Comparison of ENCODE assay signal across 23 cellular contexts in the genomic region with DNA sequence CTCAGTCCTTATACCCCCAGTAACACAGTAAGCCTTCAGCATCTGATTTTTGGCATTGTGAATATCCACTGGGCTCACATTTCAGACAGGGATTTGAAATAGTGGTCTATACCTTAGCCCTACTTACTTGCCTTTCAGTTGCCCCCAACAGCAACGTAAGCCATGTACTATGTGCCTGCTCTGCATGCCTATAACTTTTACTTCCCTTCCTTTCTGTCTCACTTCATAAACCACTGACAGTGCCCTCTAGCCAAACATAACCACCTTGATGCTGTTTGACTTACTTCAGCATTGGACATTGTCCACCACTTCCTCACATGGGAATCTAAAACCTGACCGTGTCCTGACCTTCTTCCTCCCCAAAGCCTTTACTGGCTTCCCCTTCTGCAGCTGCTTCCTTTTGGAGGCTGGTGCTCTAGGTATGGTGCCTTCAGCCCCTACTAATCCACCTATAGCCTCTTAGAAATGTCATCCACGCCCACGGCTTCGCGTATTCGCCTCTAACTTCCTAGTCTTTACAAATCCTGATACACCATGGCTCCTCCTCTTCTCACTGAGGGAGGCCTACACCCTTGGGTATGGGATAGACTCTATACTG. TPM values are rescaled to one million over a fixed set of nuclear protein-coding genes. Genes with fewer than 3 reads are reported as not detected.
DNase-seq lines count a peak whose midpoint lies in the region; ATAC-seq, FAIRE-seq and TF ChIP-seq lines count a peak whose summit lies in the region.
"Had no signal": no experiment of that assay in that cellular context is flagged by ENCODE, and none has a peak within 500 bp of the region (broad histone marks: within the 10 kb centered on the region; RNA-seq: fewer than 3 reads in every experiment).

No MANE protein-coding gene starts in this region.

- H4K91ac ChIP-seq in mesenchymal stem cell (ENCODE audit: low read length): no peak overlapping the region

- H3K36me3 Mint-ChIP-seq in activated CD8-positive, alpha-beta T cell treated with anti-CD3 and anti-CD28 coated beads for 36 hours (ENCODE audit: low read depth): peaks cover 4% of the 10 kb centered on the region
- peaks cover 2% of the 10 kb centered on the region for H3K36me3 Mint-ChIP-seq in activated CD8-positive, alpha-beta T cell treated with anti-CD3 and anti-CD28 coated beads, Interleukin-2, amount 10 ng/mL, durations not matched to agents 7 days and 5 days (ENCODE audit: low read depth)

- H4K8ac ChIP-seq in mesenchymal stem cell (ENCODE audit: low read length): no peak overlapping the region

- no peak overlapping the region for H2BK5ac ChIP-seq in mesenchymal stem cell (ENCODE audit: low read depth, low read length, poor library complexity, severe bottlenecking)

- no peak overlapping the region for H3K4me2 ChIP-seq in mesenchymal stem cell (ENCODE audit: low read length, poor library complexity, severe bottlenecking)
- H3K4me2 ChIP-seq: hepatocyte had no signal

- H2BK120ac ChIP-seq in mesenchymal stem cell (ENCODE audit: low read depth, low read length): no peak overlapping the region

- H3K14ac ChIP-seq in mesenchymal stem cell (ENCODE audit: low read length in 2 of 2): no peak overlapping the region

- DNase-seq in activated CD8-positive, alpha-beta T cell treated with anti-CD3 and anti-CD28 coated beads for 36 hours: peak; percentile 59
- no peak for DNase-seq in activated CD8-positive, alpha-beta T cell treated with anti-CD3 and anti-CD28 coated beads, Interleukin-2, amount 10 ng/mL, durations not matched to agents 7 days and 5 days
- DNase-seq in GM12891 (ENCODE audit: insufficient read length, low spot score): no peak
- DNase-seq in SKM-1 (lab: John Stamatoyannopoulos, UW; ENCODE audit: unreplicated experiment): peak; percentile 74
- DNase-seq in mesenchymal stem cell: no peak
- DNase-seq in HCEC 1CT: no peak
- DNase-seq: ACHN; activated CD4-positive, alpha-beta T cell treated with anti-CD3 and anti-CD28 coated beads, Interleukin-2, amount 50 U/mL, for 4 hours; CD4-positive, alpha-beta T cell; DMS153; foreskin fibroblast; NCI-H1417 treated with DMSO at 0.1 percent for 48 hours; NCI-H774 had no signal

- no peak overlapping the region for H3K4me3 ChIP-seq in mesenchymal stem cell (ENCODE audit: insufficient read depth in 1 of 2, low read depth in 1 of 2, low read length in 2 of 2)
- H3K4me3 ChIP-seq: hepatocyte, lung had no signal

- H3K18ac ChIP-seq in mesenchymal stem cell (ENCODE audit: low read depth in 1 of 2, low read length in 2 of 2): no peak overlapping the region

- H3K27ac Mint-ChIP-seq in activated CD8-positive, alpha-beta T cell treated with anti-CD3 and anti-CD28 coated beads for 36 hours: no peak overlapping the region
- no peak overlapping the region for H3K27ac Mint-ChIP-seq in activated CD8-positive, alpha-beta T cell treated with anti-CD3 and anti-CD28 coated beads, Interleukin-2, amount 10 ng/mL, durations not matched to agents 7 days and 5 days
- H3K27ac Mint-ChIP-seq: CD4-positive, alpha-beta T cell; dendritic cell treated with granulocyte-macrophage colony-stimulating factor and Interleukin-4, amounts not matched to agents 40 ng/mL and 50 ng/mL, for 4 days had no signal

- H3K4me1 Mint-ChIP-seq in activated CD8-positive, alpha-beta T cell treated with anti-CD3 and anti-CD28 coated beads for 36 hours (ENCODE audit: low read depth): peaks cover 3% of the 10 kb centered on the region
- peaks cover 4% of the 10 kb centered on the region for H3K4me1 Mint-ChIP-seq in activated CD8-positive, alpha-beta T cell treated with anti-CD3 and anti-CD28 coated beads, Interleukin-2, amount 10 ng/mL, durations not matched to agents 7 days and 5 days (ENCODE audit: low read depth)

- no peak overlapping the region for H3K23ac ChIP-seq in mesenchymal stem cell (ENCODE audit: low read length in 2 of 2)

- no peaks in the 10 kb centered on the region for H3K36me3 ChIP-seq in mesenchymal stem cell (ENCODE audit: control insufficient read depth in 1 of 2, insufficient read depth in 2 of 2, low read depth in 1 of 2, low read length in 2 of 2)

- H3K27me3 Mint-ChIP-seq in activated CD8-positive, alpha-beta T cell treated with anti-CD3 and anti-CD28 coated beads for 36 hours: peaks cover 2% of the 10 kb centered on the region
- peaks cover 12% of the 10 kb centered on the region for H3K27me3 Mint-ChIP-seq in activated CD8-positive, alpha-beta T cell treated with anti-CD3 and anti-CD28 coated beads, Interleukin-2, amount 10 ng/mL, durations not matched to agents 7 days and 5 days (ENCODE audit: low read depth)
- H3K27me3 Mint-ChIP-seq: dendritic cell treated with granulocyte-macrophage colony-stimulating factor and Interleukin-4, amounts not matched to agents 40 ng/mL and 50 ng/mL, for 4 days had no signal

- H3K4me1 ChIP-seq in mesenchymal stem cell (ENCODE audit: control insufficient read depth, insufficient read depth, low read depth, low read length): peaks cover 6% of the 10 kb centered on the region

- ATAC-seq in activated CD8-positive, alpha-beta T cell treated with anti-CD3 and anti-CD28 coated beads for 36 hours: no peak
- ATAC-seq in activated CD8-positive, alpha-beta T cell treated with anti-CD3 and anti-CD28 coated beads, Interleukin-2, amount 10 ng/mL, durations not matched to agents 7 days and 5 days: no peak
- ATAC-seq in HG03045 (IDR thresholded peaks at IDR 0.05; ENCODE audit: unreplicated experiment): no peak
- no peak for ATAC-seq in HG03565 (IDR thresholded peaks at IDR 0.05; ENCODE audit: unreplicated experiment)
- ATAC-seq: SK-N-SH treated with all-trans-retinoic acid at 6 μM for 48 hours had no signal

- H3K9ac ChIP-seq in mesenchymal stem cell (ENCODE audit: low read length): no peak overlapping the region

- no peak for TF ChIP-seq POLR2A in GM12891 (IDR thresholded peaks at IDR 0.05; ENCODE audit: low read depth, low read length)

- H3K27me3 ChIP-seq in mesenchymal stem cell (ENCODE audit: control insufficient read depth in 1 of 2, insufficient read depth in 1 of 2, low read length in 2 of 2): peaks cover 0 to 19% of the 10 kb centered on the region in 2 experiments

- no peak overlapping the region for H2BK15ac ChIP-seq in mesenchymal stem cell (ENCODE audit: low read depth, poor library complexity, severe bottlenecking)

- intact Hi-C loops in activated CD8-positive, alpha-beta T cell treated with anti-CD3 and anti-CD28 coated beads for 36 hours (cut with micrococcal nuclease): no loop called here

- TF ChIP-seq CTCF in activated CD8-positive, alpha-beta T cell treated with anti-CD3 and anti-CD28 coated beads for 36 hours (IDR thresholded peaks at IDR 0.05): no peak

- no peaks in the 10 kb centered on the region for H3K79me1 ChIP-seq in mesenchymal stem cell (replicated peaks; ENCODE audit: low read length, poor library complexity, severe bottlenecking)

- FAIRE-seq in GM12891 (lab: Jason Lieb, UNC): peak; percentile 40
- FAIRE-seq: islet of Langerhans, RCC 7860, TTC549 had no signal

- WGBS in mesenchymal stem cell: 77% methylated on average over 6 of the region's 7 CpGs

- H3K4ac ChIP-seq in mesenchymal stem cell (ENCODE audit: low read depth in 1 of 2, low read length in 2 of 2): no peak overlapping the region

- no peak overlapping the region for H3K4me3 Mint-ChIP-seq in activated CD8-positive, alpha-beta T cell treated with anti-CD3 and anti-CD28 coated beads for 36 hours
- H3K4me3 Mint-ChIP-seq in activated CD8-positive, alpha-beta T cell treated with anti-CD3 and anti-CD28 coated beads, Interleukin-2, amount 10 ng/mL, durations not matched to agents 7 days and 5 days: no peak overlapping the region
- H3K4me3 Mint-ChIP-seq: CD4-positive, alpha-beta T cell; dendritic cell treated with granulocyte-macrophage colony-stimulating factor and Interleukin-4, amounts not matched to agents 40 ng/mL and 50 ng/mL, for 4 days had no signal

- no peak overlapping the region for H3K27ac ChIP-seq in mesenchymal stem cell (ENCODE audit: low read length, poor library complexity, severe bottlenecking)
- H3K27ac ChIP-seq: epithelial cell of prostate, hepatocyte had no signal

- H3K9me3 ChIP-seq in mesenchymal stem cell (ENCODE audit: control insufficient read depth, low read length): no peaks in the 10 kb centered on the region

- POLR2A ChIA-PET in activated CD8-positive, alpha-beta T cell treated with anti-CD3 and anti-CD28 coated beads for 36 hours (lab: Charles Lee): interaction anchor here (1.1 to 1.6 kb wide), 2 partner anchors 20 to 33 kb away, joined by 4 to 5 read pairs; no protein-coding TSS in a partner anchor
- POLR2A ChIA-PET in activated CD8-positive, alpha-beta T cell treated with anti-CD3 and anti-CD28 coated beads, Interleukin-2, amount 10 ng/mL, durations not matched to agents 7 days and 5 days (lab: Charles Lee): interaction anchor here (1.4 to 5.7 kb wide), 2 partner anchors 8 to 25 kb away, joined by 4 to 43 read pairs; a partner anchor contains a TSS

- CTCF ChIA-PET in activated CD8-positive, alpha-beta T cell treated with anti-CD3 and anti-CD28 coated beads for 36 hours (lab: Charles Lee): no interaction called here
- CTCF ChIA-PET in activated CD8-positive, alpha-beta T cell treated with anti-CD3 and anti-CD28 coated beads, Interleukin-2, amount 10 ng/mL, durations not matched to agents 7 days and 5 days (lab: Charles Lee): interaction anchor here (2.1 to 5.6 kb wide), 3 partner anchors 8 to 27 kb away, joined by 7 to 69 read pairs (median 9); a partner anchor contains a TSS

- no peak overlapping the region for H2BK12ac ChIP-seq in mesenchymal stem cell (ENCODE audit: low read length in 2 of 2)

- no peaks in the 10 kb centered on the region for H3K9me3 Mint-ChIP-seq in activated CD8-positive, alpha-beta T cell treated with anti-CD3 and anti-CD28 coated beads for 36 hours
- no peaks in the 10 kb centered on the region for H3K9me3 Mint-ChIP-seq in activated CD8-positive, alpha-beta T cell treated with anti-CD3 and anti-CD28 coated beads, Interleukin-2, amount 10 ng/mL, durations not matched to agents 7 days and 5 days (ENCODE audit: insufficient read depth)
- H3K9me3 Mint-ChIP-seq: CD4-positive, alpha-beta T cell; dendritic cell treated with granulocyte-macrophage colony-stimulating factor and Interleukin-4, amounts not matched to agents 40 ng/mL and 50 ng/mL, for 4 days had no signal

- H2AFZ ChIP-seq in mesenchymal stem cell (ENCODE audit: low read depth, low read length): peak overlapping the region; percentile 14
- H2AFZ ChIP-seq: hepatocyte had no signal

- H2AK5ac ChIP-seq in mesenchymal stem cell (ENCODE audit: low read length, severe bottlenecking): no peak overlapping the region

RNA-seq across cellular contexts. Expression of a gene that starts 3.6 kb away (rescaled TPM):
- total RNA-seq in activated CD8-positive, alpha-beta T cell treated with anti-CD3 and anti-CD28 coated beads for 36 hours: 10 to 100 TPM; 43.8 to 45.1 TPM
- 10 to 100 TPM; 48.4 to 54.5 TPM for total RNA-seq in activated CD8-positive, alpha-beta T cell treated with anti-CD3 and anti-CD28 coated beads, Interleukin-2, amount 10 ng/mL, durations not matched to agents 7 days and 5 days
- polyA plus RNA-seq in GM12891 (2012; ENCODE audit: low read depth, missing spikeins): 24.7 TPM
- polyA plus RNA-seq in mesenchymal stem cell (2013, experiment 1 of 2): 14.5 TPM
- polyA plus RNA-seq in mesenchymal stem cell (2013, experiment 2 of 2): 14.8 TPM

RNA-seq across cellular contexts. Expression of a gene that starts 8.7 kb away (rescaled TPM):
- total RNA-seq in activated CD8-positive, alpha-beta T cell treated with anti-CD3 and anti-CD28 coated beads for 36 hours: 10 to 100 TPM; 16.2 to 18.3 TPM
- total RNA-seq in activated CD8-positive, alpha-beta T cell treated with anti-CD3 and anti-CD28 coated beads, Interleukin-2, amount 10 ng/mL, durations not matched to agents 7 days and 5 days: 10 to 100 TPM; 28.9 to 31.4 TPM
- polyA plus RNA-seq in GM12891 (2012; ENCODE audit: low read depth, missing spikeins): 6.1 TPM
- polyA plus RNA-seq in mesenchymal stem cell (2013, experiment 1 of 2): 9.3 TPM
- 9.7 TPM for polyA plus RNA-seq in mesenchymal stem cell (2013, experiment 2 of 2)

RNA-seq across cellular contexts. Expression of a gene that starts 24.4 kb away (rescaled TPM):
- total RNA-seq in activated CD8-positive, alpha-beta T cell treated with anti-CD3 and anti-CD28 coated beads for 36 hours: 10 to 100 TPM; 80.8 to 85.6 TPM
- 10 to 100 TPM; 52.7 to 66.8 TPM for total RNA-seq in activated CD8-positive, alpha-beta T cell treated with anti-CD3 and anti-CD28 coated beads, Interleukin-2, amount 10 ng/mL, durations not matched to agents 7 days and 5 days
- 31.6 TPM for polyA plus RNA-seq in GM12891 (2012; ENCODE audit: low read depth, missing spikeins)
- polyA plus RNA-seq in mesenchymal stem cell (2013, experiment 1 of 2): 10.4 TPM
- 10.5 TPM for polyA plus RNA-seq in mesenchymal stem cell (2013, experiment 2 of 2)

Comparison
In these comparisons a context has a peak if more than half of its experiments do, and no peak if none do; other contexts are left out.
1. DNase-seq: peak in activated CD8-positive, alpha-beta T cell treated with anti-CD3 and anti-CD28 coated beads for 36 hours (single experiment) and SKM-1 (single experiment); none in activated CD8-positive, alpha-beta T cell treated with anti-CD3 and anti-CD28 coated beads, Interleukin-2, amount 10 ng/mL, durations not matched to agents 7 days and 5 days (single experiment), GM12891 (single experiment), mesenchymal stem cell (single experiment) and HCEC 1CT (single experiment).